In genomic region chr9:21761309-21761901, GRCh38 we compare ENCODE assay signal across 11 cellular contexts. TPM values are rescaled to one million over a fixed set of nuclear protein-coding genes. Genes with fewer than 3 reads are reported as not detected.
DNase-seq lines count a peak whose midpoint lies in the region; ATAC-seq and TF ChIP-seq lines count a peak whose summit lies in the region.
"Had no signal": no experiment of that assay in that cellular context is flagged by ENCODE, and none has a peak within 500 bp of the region (broad histone marks: within the 10 kb centered on the region; RNA-seq: fewer than 3 reads in every experiment).

No MANE protein-coding gene starts in this region.

- ATAC-seq in GM19351 (IDR thresholded peaks at IDR 0.05; ENCODE audit: unreplicated experiment), result peak; percentile 93
- ATAC-seq in HG03060 (IDR thresholded peaks at IDR 0.05; ENCODE audit: low read depth, unreplicated experiment), result peak; percentile 73

- H3K4me3 ChIP-seq in GM12865 (ENCODE audit: low read depth, low read length) (no peak overlapping the region), thyroid gland (replicated peaks in 1 of 3) (no peak overlapping the region)

- no peaks in the 10 kb centered on the region for H3K9me3 ChIP-seq in thyroid gland

- TF ChIP-seq POLR2A in thyroid gland (IDR thresholded peaks at IDR 0.05), result no peak

- H3K9me3 Mint-ChIP-seq in activated naive CD8-positive, alpha-beta T cell (ENCODE audit: low read depth), result no peaks in the 10 kb centered on the region
- H3K9me3 Mint-ChIP-seq: memory B cell had no signal

- H3K4me1 ChIP-seq in thyroid gland, result no peaks in the 10 kb centered on the region

- H3K36me3 Mint-ChIP-seq in activated naive CD8-positive, alpha-beta T cell, result peaks cover 5% of the 10 kb centered on the region
- H3K36me3 Mint-ChIP-seq: memory B cell had no signal

- no peaks in the 10 kb centered on the region for H3K27me3 ChIP-seq in thyroid gland

- intact Hi-C loops in thyroid gland (cut with DNase I), result no loop called here

- H3K36me3 ChIP-seq in thyroid gland, result no peaks in the 10 kb centered on the region

- H3K27me3 Mint-ChIP-seq in activated naive CD8-positive, alpha-beta T cell, result peaks cover 12% of the 10 kb centered on the region

- WGBS in thyroid gland, 2 donors, result 63 to 68% methylated on average over 4 of the region's 4 CpGs

- H3K4me1 Mint-ChIP-seq in activated naive CD8-positive, alpha-beta T cell (ENCODE audit: low read depth), result peaks cover 11% of the 10 kb centered on the region
- H3K4me1 Mint-ChIP-seq: memory B cell had no signal

- no peak overlapping the region for H3K27ac ChIP-seq in thyroid gland

- peak overlapping the region; percentile 85 for H3K27ac Mint-ChIP-seq in activated naive CD8-positive, alpha-beta T cell
- H3K27ac Mint-ChIP-seq: memory B cell had no signal

- DNase-seq in GM12865 (ENCODE audit: low read depth), result peak; percentile 71
- no peak for DNase-seq in RKO (ENCODE audit: low spot score)
- DNase-seq in thyroid gland, result no peak
- DNase-seq in DMS79 (lab: John Stamatoyannopoulos, UW), result no peak
- no peak for DNase-seq in NCI-H2107 treated with DMSO at 0.1 percent for 48 hours (lab: John Stamatoyannopoulos, UW; ENCODE audit: unreplicated experiment)
- DNase-seq: DMS53, erythroblast had no signal

- TF ChIP-seq CTCF in GM12865 (IDR thresholded peaks at IDR 0.05; ENCODE audit: insufficient read depth, low read depth, low read length, missing control alignments), result no peak
- no peak for TF ChIP-seq CTCF in thyroid gland (IDR thresholded peaks at IDR 0.05)

- peak overlapping the region; percentile 51 for H3K4me3 Mint-ChIP-seq in activated naive CD8-positive, alpha-beta T cell
- H3K4me3 Mint-ChIP-seq: memory B cell had no signal

RNA-seq across cellular contexts. Expression of gene MTAP, which starts 41.0 kb away (rescaled TPM):
- total RNA-seq in thyroid gland, result 10 to 100 TPM; 17.1 to 24.2 (median 19.1) TPM
